9 cellular contexts compared by ENCODE assay signal in genomic region chr14:105480165-105480564, GRCh38. TPM values are rescaled to one million over a fixed set of nuclear protein-coding genes. Genes with fewer than 3 reads are reported as not detected.
DNase-seq lines count a peak whose midpoint lies in the region; ATAC-seq and TF ChIP-seq lines count a peak whose summit lies in the region.
"Had no signal": no experiment of that assay in that cellular context is flagged by ENCODE, and none has a peak within 500 bp of the region (broad histone marks: within the 10 kb centered on the region; RNA-seq: fewer than 3 reads in every experiment).

No MANE protein-coding gene starts in this region.

- H3K4me3 ChIP-seq in RWPE2 (ENCODE audit: severe bottlenecking) (no peak overlapping the region), gastroesophageal sphincter (no peak overlapping the region), spleen (no peak overlapping the region), OCI-LY7 (ENCODE audit: low read depth, low read length, poor library complexity, severe bottlenecking) (no peak overlapping the region)

- TF ChIP-seq CTCF in CD4-positive, alpha-beta T cell (IDR thresholded peaks at IDR 0.05), result no peak
- TF ChIP-seq CTCF in RWPE2 (IDR thresholded peaks at IDR 0.05; ENCODE audit: poor library complexity, severe bottlenecking), result no peak
- TF ChIP-seq CTCF in gastroesophageal sphincter (IDR thresholded peaks at IDR 0.05), result no peak
- no peak for TF ChIP-seq CTCF in spleen (IDR thresholded peaks at IDR 0.05 in 8 of 11, conservative IDR thresholded peaks at IDR 0.05 in 3 of 11)
- TF ChIP-seq CTCF in OCI-LY7 (conservative IDR thresholded peaks at IDR 0.05; ENCODE audit: low read length), result no peak

- H3K27me3 Mint-ChIP-seq in CD4-positive, alpha-beta T cell, result no peaks in the 10 kb centered on the region

- H3K4me1 Mint-ChIP-seq in CD4-positive, alpha-beta T cell (ENCODE audit: low read depth), result peaks cover 56% of the 10 kb centered on the region

- H4K20me1 ChIP-seq in OCI-LY7 (ENCODE audit: insufficient read depth, low read length), result no peaks in the 10 kb centered on the region

- H2AFZ ChIP-seq in OCI-LY7 (ENCODE audit: low read length), result no peak overlapping the region

- ATAC-seq in CD4-positive, alpha-beta T cell (ENCODE audit: poor library complexity), result no peak
- no peak for ATAC-seq in RWPE2 (ENCODE audit: low read depth)
- no peak for ATAC-seq in gastroesophageal sphincter

- H3K27me3 ChIP-seq in CD4-positive, alpha-beta T cell (ENCODE audit: control insufficient read depth, insufficient read depth, low read length), result peaks cover 7% of the 10 kb centered on the region
- no peaks in the 10 kb centered on the region for H3K27me3 ChIP-seq in RWPE2 (ENCODE audit: insufficient read depth, poor library complexity, severe bottlenecking)
- no peaks in the 10 kb centered on the region for H3K27me3 ChIP-seq in gastroesophageal sphincter
- H3K27me3 ChIP-seq in spleen (replicated peaks in 1 of 7), result peaks cover 0 to 65% (median 29%) of the 10 kb centered on the region in 7 donors

- no peaks in the 10 kb centered on the region for H3K9me2 ChIP-seq in OCI-LY7 (ENCODE audit: insufficient read depth, low read length)

- no peaks in the 10 kb centered on the region for H3K79me2 ChIP-seq in OCI-LY7 (ENCODE audit: insufficient read depth, low read depth, low read length)

- POLR2A ChIA-PET in CD4-positive, alpha-beta T cell (lab: Charles Lee), result interaction anchor here (0.8 to 7.7 kb wide), 6 partner anchors 10 to 393 kb away, joined by 3 to 154 read pairs (median 3); partner anchors contain the start of genes BRF1, PACS2 and TEDC1
- POLR2A ChIA-PET in OCI-LY7 (lab: Charles Lee), result interaction anchor here (0.5 kb wide), 1 partner anchor 52 kb away, joined by 3 read pairs; no protein-coding TSS in a partner anchor

- no peaks in the 10 kb centered on the region for H3K9me3 ChIP-seq in CD4-positive, alpha-beta T cell (ENCODE audit: control insufficient read depth, low read length)
- H3K9me3 ChIP-seq in RWPE2 (ENCODE audit: severe bottlenecking), result no peaks in the 10 kb centered on the region
- no peaks in the 10 kb centered on the region for H3K9me3 ChIP-seq in gastroesophageal sphincter
- H3K9me3 ChIP-seq in spleen, result no peaks in the 10 kb centered on the region
- no peaks in the 10 kb centered on the region for H3K9me3 ChIP-seq in OCI-LY7 (ENCODE audit: low read length)

- BruUV-seq in OCI-LY7 (replicated peaks; lab: Mats Ljungman, UMichigan), result no TSS peak

- no peak for TF ChIP-seq POLR2A in gastroesophageal sphincter (IDR thresholded peaks at IDR 0.05)
- TF ChIP-seq POLR2A in spleen (IDR thresholded peaks at IDR 0.05), result no peak

- peak overlapping the region; percentile 90 for H3K4me3 Mint-ChIP-seq in CD4-positive, alpha-beta T cell

- no peak for TF ChIP-seq EP300 in gastroesophageal sphincter (IDR thresholded peaks at IDR 0.05)

- CTCF ChIA-PET in CD4-positive, alpha-beta T cell (lab: Charles Lee), result interaction anchor here (0.7 to 3.1 kb wide), 10 partner anchors 8 to 179 kb away, joined by 3 to 155 read pairs (median 5); partner anchors contain the start of genes BRF1 and TEDC1
- CTCF ChIA-PET in OCI-LY7 (lab: Charles Lee; ENCODE audit: unreplicated experiment), result interaction anchor here (0.5 to 1.4 kb wide), 4 partner anchors 10 to 301 kb away, joined by 3 to 6 read pairs (median 4); partner anchors contain the start of gene TEDC1

- no peak for DNase-seq in CD4-positive, alpha-beta T cell
- DNase-seq in RWPE2 (ENCODE audit: low spot score) (no peak), spleen (no peak), T-helper 9 cell (no peak), OCI-LY7 (ENCODE audit: low spot score) (no peak), NCI-H2227 treated with DMSO at 0.1 percent for 48 hours (lab: John Stamatoyannopoulos, UW) (no peak), NCI-H1092 (lab: John Stamatoyannopoulos, UW) (no peak)

- H3K4me1 ChIP-seq in RWPE2 (ENCODE audit: insufficient read depth, poor library complexity, severe bottlenecking) (peaks cover 40% of the 10 kb centered on the region), gastroesophageal sphincter (peaks cover 4 to 100% (median 64%) of the 10 kb centered on the region in 3 donors), spleen (peaks cover 36 to 99% (median 90%) of the 10 kb centered on the region in 6 donors), OCI-LY7 (ENCODE audit: insufficient read depth, low read length, poor library complexity, severe bottlenecking) (peaks cover 15% of the 10 kb centered on the region)

- no peaks in the 10 kb centered on the region; the same call in 1 of the 2 replicates for H3K36me3 ChIP-seq in RWPE2 (ENCODE audit: low read depth)
- peaks cover 0 to 23% of the 10 kb centered on the region in 2 donors for H3K36me3 ChIP-seq in gastroesophageal sphincter
- peaks cover 0 to 21% (median 5%) of the 10 kb centered on the region in 6 donors for H3K36me3 ChIP-seq in spleen
- H3K36me3 ChIP-seq in OCI-LY7 (ENCODE audit: insufficient read depth, low read length), result no peaks in the 10 kb centered on the region

- peak overlapping the region; percentile 57 for H3K27ac ChIP-seq in CD4-positive, alpha-beta T cell (ENCODE audit: low read depth, low read length)
- peak overlapping the region; percentile 93 for H3K27ac ChIP-seq in RWPE2 (ENCODE audit: poor library complexity, severe bottlenecking)
- peak overlapping the region; percentile 21 to 97 (median 94) for H3K27ac ChIP-seq in gastroesophageal sphincter
- peak overlapping the region in 6 of 8 donors; percentile 80 to 95 (median 90) for H3K27ac ChIP-seq in spleen
- no peak overlapping the region for H3K27ac ChIP-seq in OCI-LY7 (ENCODE audit: low read depth, low read length, poor library complexity, severe bottlenecking)

- no peaks in the 10 kb centered on the region for H3K9me3 Mint-ChIP-seq in CD4-positive, alpha-beta T cell
- H3K9me3 Mint-ChIP-seq: activated T-helper 2 cell treated with anti-CD3 and anti-CD28 coated beads, Interferon-gamma antibody, Interleukin-2, Interleukin-4, amounts not matched to agents 10 μg/mL and 5 μg/mL and 100 μg/mL, durations not matched to agents 14 hours and 24 hours and 36 hours had no signal

- peak overlapping the region; percentile 97 for H3K27ac Mint-ChIP-seq in CD4-positive, alpha-beta T cell

- intact Hi-C loops in CD4-positive, alpha-beta T cell (cut with DNase I, micrococcal nuclease), result loop anchor here in 1 of 2 experiments (1.0 to 2.0 kb wide), 2 partner anchors 10 to 81 kb away; partner anchors contain the start of gene TEX22
- intact Hi-C loops in spleen (cut with DNase I; ENCODE audit: low total_unique reads) (no loop called here), OCI-LY7 (cut with micrococcal nuclease; ENCODE audit: unreplicated experiment) (loop anchor here (2.0 kb wide), 1 partner anchor 109 kb away; no protein-coding TSS in a partner anchor)

- no peak overlapping the region for H3K4me2 ChIP-seq in OCI-LY7 (ENCODE audit: low read length)

- WGBS in gastroesophageal sphincter (ENCODE audit: low coverage in 1 of 2), 2 donors, result 44 to 83% methylated on average over 1 to 4 of the region's 8 CpGs
- WGBS in spleen, 5 donors, result 58 to 74% (median 65%) methylated on average over 8 of the region's 8 CpGs

- H3K36me3 Mint-ChIP-seq in CD4-positive, alpha-beta T cell (ENCODE audit: low read depth), result peaks cover 10% of the 10 kb centered on the region

RNA-seq across cellular contexts. Expression of gene CRIP2, which starts 5.5 kb away (rescaled TPM):
- 10 to 100 TPM; 62.5 to 68.3 TPM for total RNA-seq in CD4-positive, alpha-beta T cell
- 100 to 1,000 TPM; 165 to 518 (median 343) TPM for total RNA-seq in gastroesophageal sphincter
- total RNA-seq in spleen, result 100 to 1,000 TPM in 4 of 7 donors, 10 to 100 TPM in 3; 68.6 to 138 (median 100) TPM
- 100 to 1,000 TPM in 2 of 3 donors, 10 to 100 TPM in 1; 97.7 to 181 (median 123) TPM for polyA plus RNA-seq in spleen
- not detected in 2 replicates for total RNA-seq in OCI-LY7 (2014; rRNA removed; shearing (Covaris generic))
- total RNA-seq in OCI-LY7 (2022), result not detected in 2 replicates

RNA-seq across cellular contexts. Expression of gene CRIP1, which starts 6.5 kb away (rescaled TPM):
- 100 to 1,000 TPM; 250 to 258 TPM for total RNA-seq in CD4-positive, alpha-beta T cell
- total RNA-seq in gastroesophageal sphincter (10 to 100 TPM; 11.2 to 57.9 (median 34.2) TPM), spleen (10 to 100 TPM; 20.5 to 82.8 (median 62.8) TPM), OCI-LY7 (2022) (1.5 TPM in 1 of 2 replicates, not detected in the other)
- polyA plus RNA-seq in spleen, result 100 to 1,000 TPM; 163 to 349 (median 192) TPM
- total RNA-seq in OCI-LY7 (2014; rRNA removed; shearing (Covaris generic)), result 4.1 and 4.6 TPM in 2 replicates

RNA-seq across cellular contexts. Expression of gene TEDC1, which starts 10.9 kb away (rescaled TPM):
- total RNA-seq in CD4-positive, alpha-beta T cell, result 100 to 1,000 TPM; 102 to 108 TPM
- total RNA-seq in gastroesophageal sphincter, result 1 to 10 TPM; 4.6 to 7.9 (median 5.4) TPM
- total RNA-seq in spleen, result 10 to 100 TPM in 4 of 7 donors, 1 to 10 TPM in 3; 5.3 to 17.7 (median 10.8) TPM
- 10 to 100 TPM; 18.4 to 31.5 (median 27.1) TPM for polyA plus RNA-seq in spleen
- total RNA-seq in OCI-LY7 (2014; rRNA removed; shearing (Covaris generic)), result 53.2 and 57.4 TPM in 2 replicates
- total RNA-seq in OCI-LY7 (2022), result 55.8 and 58.0 TPM in 2 replicates

RNA-seq across cellular contexts. Expression of gene TMEM121, which starts 46.2 kb away (rescaled TPM):
- 1 to 10 TPM; 1.6 to 1.7 TPM for total RNA-seq in CD4-positive, alpha-beta T cell
- total RNA-seq in gastroesophageal sphincter (1 to 10 TPM; 3.9 to 6.7 (median 5.2) TPM), spleen (10 to 100 TPM in 1 of 7 donors, 1 to 10 TPM in 6; 3.4 to 10.4 (median 4.6) TPM), OCI-LY7 (2022) (0.21 and 0.31 TPM in 2 replicates)
- 1 to 10 TPM; 3.3 to 6.0 (median 3.6) TPM for polyA plus RNA-seq in spleen
- 0.25 and 0.70 TPM in 2 replicates for total RNA-seq in OCI-LY7 (2014; rRNA removed; shearing (Covaris generic))

Comparison
In these comparisons a context has a peak if more than half of its experiments do, and no peak if none do; other contexts are left out.
1. RNA of gene CRIP2, which starts 5.5 kb away (total RNA-seq): 165 to 518 TPM in gastroesophageal sphincter, 68.6 to 138 TPM in spleen and 62.5 to 68.3 TPM in CD4-positive, alpha-beta T cell; not detected in OCI-LY7; every median in the first group is over 10 times any median in the second.